In the genomic region with DNA sequence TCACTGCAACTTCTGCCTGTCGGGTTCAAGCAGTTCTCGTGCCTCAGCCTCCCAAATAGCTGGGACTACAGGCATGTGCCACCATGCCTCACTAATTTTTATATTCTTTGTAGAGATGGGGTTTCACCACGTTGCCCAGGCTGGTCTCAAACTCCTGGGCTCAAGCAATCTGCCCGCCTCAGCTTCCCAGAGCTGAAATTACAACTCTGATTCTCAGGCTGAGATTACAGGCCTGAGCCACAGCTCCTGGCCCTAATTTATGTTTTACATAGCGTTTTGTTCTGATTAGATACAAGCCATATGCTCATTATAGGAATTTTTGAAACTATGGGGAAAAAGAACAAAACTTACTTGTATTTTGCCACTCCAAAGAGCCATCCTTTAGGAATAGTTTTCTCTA, we compare ENCODE assay signal across 2 cellular contexts. TPM values are rescaled to one million over a fixed set of nuclear protein-coding genes. Genes with fewer than 3 reads are reported as not detected.
"Had no signal": no experiment of that assay in that cellular context is flagged by ENCODE, and none has a peak within 500 bp of the region (broad histone marks: within the 10 kb centered on the region; RNA-seq: fewer than 3 reads in every experiment).

No MANE protein-coding gene starts in this region.

RNA-seq across cellular contexts. Expression of a gene that starts 22.8 kb away (rescaled TPM):
- total RNA-seq: GM23248, HFFc6 had no signal
- polyA plus RNA-seq: GM23248 had no signal
